15 cellular contexts compared by ENCODE assay signal in genomic region chr1:107920999-107921398, GRCh38. TPM values are rescaled to one million over a fixed set of nuclear protein-coding genes. Genes with fewer than 3 reads are reported as not detected.
A peak's percentile ranks its signal among the peaks of the same experiment; 100 is the strongest.
DNase-seq lines count a peak whose midpoint lies in the region; ATAC-seq lines count a peak whose summit lies in the region.
"Had no signal": no experiment of that assay in that cellular context is flagged by ENCODE, and none has a peak within 500 bp of the region (broad histone marks: within the 10 kb centered on the region; RNA-seq: fewer than 3 reads in every experiment).

No MANE protein-coding gene starts in this region.

- H3K27me3 Mint-ChIP-seq in memory B cell = no peaks in the 10 kb centered on the region
- no peaks in the 10 kb centered on the region for H3K27me3 Mint-ChIP-seq in activated T-helper 2 cell treated with anti-CD3 and anti-CD28 coated beads, Interferon-gamma antibody, Interleukin-2, Interleukin-4, amounts not matched to agents 10 μg/mL and 5 μg/mL and 100 μg/mL, durations not matched to agents 14 hours and 24 hours and 36 hours (ENCODE audit: low read depth)
- H3K27me3 Mint-ChIP-seq: CD8-positive, alpha-beta memory T cell had no signal

- H3K27ac Mint-ChIP-seq in memory B cell = peak overlapping the region; percentile 0
- no peak overlapping the region for H3K27ac Mint-ChIP-seq in activated T-helper 2 cell treated with anti-CD3 and anti-CD28 coated beads, Interferon-gamma antibody, Interleukin-2, Interleukin-4, amounts not matched to agents 10 μg/mL and 5 μg/mL and 100 μg/mL, durations not matched to agents 14 hours and 24 hours and 36 hours

- H3K4me3 Mint-ChIP-seq in memory B cell = no peak overlapping the region
- H3K4me3 Mint-ChIP-seq in activated T-helper 2 cell treated with anti-CD3 and anti-CD28 coated beads, Interferon-gamma antibody, Interleukin-2, Interleukin-4, amounts not matched to agents 10 μg/mL and 5 μg/mL and 100 μg/mL, durations not matched to agents 14 hours and 24 hours and 36 hours (ENCODE audit: low read depth) = no peak overlapping the region

- H3K4me3 ChIP-seq in right cardiac atrium (ENCODE audit: low read length) = peak overlapping the region; percentile 28

- no peaks in the 10 kb centered on the region for H3K9me3 ChIP-seq in right cardiac atrium (ENCODE audit: control insufficient read depth, low read length)

- no peak for DNase-seq in right cardiac atrium
- DNase-seq in cardiac septum (ENCODE audit: low spot score) = no peak
- DNase-seq in NCI-H69 (lab: John Stamatoyannopoulos, UW) = peak; percentile 30
- no peak for DNase-seq in memory B cell (ENCODE audit: low spot score in 2 of 2)
- DNase-seq in DMS 273 (lab: John Stamatoyannopoulos, UW; ENCODE audit: unreplicated experiment) = no peak
- no peak for DNase-seq in NCI-H1105 (lab: John Stamatoyannopoulos, UW)
- DNase-seq in HuH-7.5 (ENCODE audit: low spot score) = no peak
- DNase-seq in activated T-helper 2 cell treated with anti-CD3 and anti-CD28 coated beads, Interferon-gamma antibody, Interleukin-2, Interleukin-4, amounts not matched to agents 10 μg/mL and 5 μg/mL and 100 μg/mL, durations not matched to agents 14 hours and 24 hours and 36 hours (ENCODE audit: low spot score) = no peak
- DNase-seq: CD8-positive, alpha-beta memory T cell; DMS79; KG1; NCI-H1436; NCI-H2081; NCI-H510A treated with DMSO at 0.1 percent for 48 hours had no signal

- H3K36me3 Mint-ChIP-seq in memory B cell = peaks cover 10% of the 10 kb centered on the region
- H3K36me3 Mint-ChIP-seq in activated T-helper 2 cell treated with anti-CD3 and anti-CD28 coated beads, Interferon-gamma antibody, Interleukin-2, Interleukin-4, amounts not matched to agents 10 μg/mL and 5 μg/mL and 100 μg/mL, durations not matched to agents 14 hours and 24 hours and 36 hours (ENCODE audit: low read depth) = peaks cover 2% of the 10 kb centered on the region

- WGBS in right cardiac atrium = 68% methylated on average over 6 of the region's 6 CpGs

- ATAC-seq in right cardiac atrium (no peak), memory B cell (ENCODE audit: low read depth) (no peak)

- intact Hi-C loops in right cardiac atrium (cut with DNase I) = no loop called here
- intact Hi-C loops in cardiac septum (cut with DNase I) = no loop called here
- intact Hi-C loops in activated T-helper 2 cell treated with anti-CD3 and anti-CD28 coated beads, Interferon-gamma antibody, Interleukin-2, Interleukin-4, amounts not matched to agents 10 μg/mL and 5 μg/mL and 100 μg/mL, durations not matched to agents 14 hours and 24 hours and 36 hours (cut with micrococcal nuclease) = loop anchor here (2.0 kb wide), 1 partner anchor 16 kb away; no protein-coding TSS in a partner anchor

- H3K27me3 ChIP-seq in right cardiac atrium (ENCODE audit: control insufficient read depth, insufficient read depth) = no peaks in the 10 kb centered on the region

- H3K4me1 ChIP-seq in right cardiac atrium (ENCODE audit: control insufficient read depth, insufficient read depth, low read length) = no peaks in the 10 kb centered on the region

- H3K9me3 Mint-ChIP-seq in memory B cell = peaks cover 3% of the 10 kb centered on the region
- peaks cover 6% of the 10 kb centered on the region for H3K9me3 Mint-ChIP-seq in activated T-helper 2 cell treated with anti-CD3 and anti-CD28 coated beads, Interferon-gamma antibody, Interleukin-2, Interleukin-4, amounts not matched to agents 10 μg/mL and 5 μg/mL and 100 μg/mL, durations not matched to agents 14 hours and 24 hours and 36 hours

- peaks cover 26% of the 10 kb centered on the region for H3K4me1 Mint-ChIP-seq in memory B cell
- peaks cover 21% of the 10 kb centered on the region for H3K4me1 Mint-ChIP-seq in activated T-helper 2 cell treated with anti-CD3 and anti-CD28 coated beads, Interferon-gamma antibody, Interleukin-2, Interleukin-4, amounts not matched to agents 10 μg/mL and 5 μg/mL and 100 μg/mL, durations not matched to agents 14 hours and 24 hours and 36 hours (ENCODE audit: low read depth)

- H3K27ac ChIP-seq in right cardiac atrium (ENCODE audit: low read length) = no peak overlapping the region

RNA-seq across cellular contexts. Expression of gene VAV3, which starts 44.0 kb away (rescaled TPM):
- total RNA-seq in right cardiac atrium (1 to 10 TPM; 2.2 to 4.0 (median 3.0) TPM), cardiac septum (1.9 TPM)
- polyA plus RNA-seq in right cardiac atrium = 0.79 TPM
- 1.9 and 4.1 TPM in 2 replicates for total RNA-seq in activated T-helper 2 cell treated with anti-CD3 and anti-CD28 coated beads, Interferon-gamma antibody, Interleukin-2, Interleukin-4, amounts not matched to agents 10 μg/mL and 5 μg/mL and 100 μg/mL, durations not matched to agents 14 hours and 24 hours and 36 hours
- polyA plus RNA-seq: BJ had no signal
